ENCODE assay signal across 21 cellular contexts in the genomic region with DNA sequence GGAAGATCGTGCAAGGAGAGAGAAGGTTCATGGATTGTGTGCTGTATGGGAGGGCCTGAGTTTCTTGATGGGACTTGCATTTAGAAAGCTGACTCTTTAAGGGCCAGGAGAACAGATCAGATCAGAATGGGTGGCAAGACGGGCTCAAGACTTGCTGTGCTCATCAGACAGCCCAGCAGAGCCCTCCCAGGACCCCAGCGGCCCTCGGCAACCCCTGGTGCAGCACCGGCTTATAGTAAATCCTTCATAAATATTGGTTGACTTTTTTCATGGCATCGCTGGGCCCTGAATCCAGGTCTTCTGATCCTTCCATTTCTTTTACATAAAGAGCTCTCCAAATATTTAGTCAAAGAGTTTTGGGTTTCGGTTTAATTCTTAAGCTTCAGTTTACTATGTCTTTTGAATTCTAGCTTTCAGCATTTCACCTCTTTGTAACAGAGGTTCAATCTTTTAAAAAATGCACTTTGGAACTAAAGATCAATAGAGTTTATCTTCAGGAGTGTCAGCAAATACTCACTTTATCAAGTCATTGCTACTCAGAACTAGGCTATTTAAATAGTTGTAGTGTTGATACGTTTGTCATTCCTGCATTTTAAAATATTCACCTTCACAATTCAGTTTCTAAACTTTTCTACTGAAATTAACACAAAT.
DNase-seq lines count a peak whose midpoint lies in the region; ATAC-seq and TF ChIP-seq lines count a peak whose summit lies in the region.
"Had no signal": no experiment of that assay in that cellular context is flagged by ENCODE, and none has a peak within 500 bp of the region (broad histone marks: within the 10 kb centered on the region; RNA-seq: fewer than 3 reads in every experiment).

No MANE protein-coding gene starts in this region.

- H3K4me1 ChIP-seq in esophagus muscularis mucosa = no peaks in the 10 kb centered on the region
- H3K4me1 ChIP-seq in right lobe of liver = peaks cover 0 to 22% (median 11%) of the 10 kb centered on the region in 4 donors
- no peaks in the 10 kb centered on the region for H3K4me1 ChIP-seq in testis

- H3K9me3 ChIP-seq in esophagus muscularis mucosa (no peaks in the 10 kb centered on the region), right lobe of liver (no peaks in the 10 kb centered on the region), testis (no peaks in the 10 kb centered on the region)

- intact Hi-C loops in Calu3 (cut with micrococcal nuclease; ENCODE audit: unreplicated experiment) = no loop called here
- intact Hi-C loops in esophagus muscularis mucosa (cut with DNase I) = no loop called here
- intact Hi-C loops in right lobe of liver (cut with DNase I) = no loop called here
- intact Hi-C loops in testis (cut with DNase I; ENCODE audit: low total_unique reads) = no loop called here

- TF ChIP-seq CTCF in Calu3 (IDR thresholded peaks at IDR 0.05; ENCODE audit: unreplicated experiment) (no peak), esophagus muscularis mucosa (IDR thresholded peaks at IDR 0.05) (no peak), right lobe of liver (IDR thresholded peaks at IDR 0.05) (no peak), progenitor cell of endocrine pancreas (IDR thresholded peaks at IDR 0.05; ENCODE audit: unreplicated experiment) (no peak), testis (IDR thresholded peaks at IDR 0.05) (no peak)

- DNase-seq in Calu3 (no peak), esophagus muscularis mucosa (ENCODE audit: extremely low spot score) (peak; percentile 81), right lobe of liver (no peak), progenitor cell of endocrine pancreas (ENCODE audit: low spot score, unreplicated experiment) (no peak), testis (no peak), DMS153 treated with DMSO at 0.1 percent for 48 hours (lab: John Stamatoyannopoulos, UW; ENCODE audit: unreplicated experiment) (no peak), DMS53 (lab: John Stamatoyannopoulos, UW) (no peak), NCI-H1105 (lab: John Stamatoyannopoulos, UW) (no peak)
- DNase-seq: 8988T, EL, GF-D8, KBM-7, NCI-H1092, NCI-H1436 treated with DMSO at 0.1 percent for 48 hours, NCI-H1930, NCI-H510A, NCI-H748 treated with DMSO at 0.1 percent for 48 hours, SHP77 treated with DMSO at 0.1 percent for 48 hours had no signal

- H3K9me3 Mint-ChIP-seq in Calu3 (ENCODE audit: low read depth, unreplicated experiment) (peaks cover 4% of the 10 kb centered on the region), progenitor cell of endocrine pancreas (ENCODE audit: low read depth) (peaks cover 26% of the 10 kb centered on the region)

- H3K27me3 Mint-ChIP-seq in Calu3 (ENCODE audit: unreplicated experiment) = no peaks in the 10 kb centered on the region
- peaks cover 26% of the 10 kb centered on the region for H3K27me3 Mint-ChIP-seq in progenitor cell of endocrine pancreas

- 91% methylated on average over 8 of the region's 8 CpGs for WGBS in esophagus muscularis mucosa
- WGBS in right lobe of liver (ENCODE audit: insufficient coverage, low coverage, low lambda C conversion rate, missing lambda C conversion rate) = 51% methylated on average over 5 of the region's 8 CpGs
- WGBS in testis, 2 donors = 95% methylated on average over 8 of the region's 8 CpGs

- H3K4me3 ChIP-seq in esophagus muscularis mucosa (no peak overlapping the region), right lobe of liver (no peak overlapping the region), testis (no peak overlapping the region)
- H3K4me3 ChIP-seq: SK-N-MC had no signal

- peak overlapping the region; percentile 9 for H3K27ac Mint-ChIP-seq in Calu3 (ENCODE audit: unreplicated experiment)
- H3K27ac Mint-ChIP-seq in progenitor cell of endocrine pancreas = peak overlapping the region; percentile 86
- H3K27ac Mint-ChIP-seq: CD8-positive, alpha-beta T cell had no signal

- no peak for TF ChIP-seq EP300 in esophagus muscularis mucosa (IDR thresholded peaks at IDR 0.05)

- H3K27ac ChIP-seq in esophagus muscularis mucosa (replicated peaks in 1 of 4) (no peak overlapping the region), right lobe of liver (peak overlapping the region in 2 of 3 donors; percentile 59 to 69), testis (no peak overlapping the region)
- H3K27ac ChIP-seq: RWPE1, SK-N-MC had no signal

- peak; percentile 67 to 89 (median 84) for ATAC-seq in right lobe of liver
- ATAC-seq: CD8-positive, alpha-beta T cell had no signal

- CTCF ChIA-PET in Calu3 (lab: Charles Lee) = no interaction called here

- no peak overlapping the region for H3K4me3 Mint-ChIP-seq in Calu3 (ENCODE audit: low read depth, unreplicated experiment)
- H3K4me3 Mint-ChIP-seq in progenitor cell of endocrine pancreas (ENCODE audit: low read depth) = peak overlapping the region; percentile 36
- H3K4me3 Mint-ChIP-seq: CD8-positive, alpha-beta T cell had no signal

- no peaks in the 10 kb centered on the region for H3K36me3 ChIP-seq in esophagus muscularis mucosa
- H3K36me3 ChIP-seq in right lobe of liver = no peaks in the 10 kb centered on the region
- no peaks in the 10 kb centered on the region for H3K36me3 ChIP-seq in testis (ENCODE audit: low read depth, missing control alignments)

- H3K4me1 Mint-ChIP-seq in Calu3 (ENCODE audit: low read depth, unreplicated experiment) (no peaks in the 10 kb centered on the region), progenitor cell of endocrine pancreas (ENCODE audit: low read depth) (peaks cover 19% of the 10 kb centered on the region)

- TF ChIP-seq POLR2A in esophagus muscularis mucosa (IDR thresholded peaks at IDR 0.05; ENCODE audit: low read depth) (no peak), right lobe of liver (IDR thresholded peaks at IDR 0.05) (no peak), testis (IDR thresholded peaks at IDR 0.05) (no peak)

- H3K36me3 Mint-ChIP-seq in Calu3 (ENCODE audit: insufficient read depth, unreplicated experiment) (no peaks in the 10 kb centered on the region), progenitor cell of endocrine pancreas (ENCODE audit: insufficient read depth) (peaks cover 14% of the 10 kb centered on the region)

- no peaks in the 10 kb centered on the region for H3K27me3 ChIP-seq in esophagus muscularis mucosa
- H3K27me3 ChIP-seq in right lobe of liver = no peaks in the 10 kb centered on the region
- H3K27me3 ChIP-seq in testis = no peaks in the 10 kb centered on the region

- no TSS peak for BruUV-seq in Calu3 (replicated peaks; lab: Mats Ljungman, UMichigan)

Comparison
In these comparisons a context has a peak if more than half of its experiments do, and no peak if none do; other contexts are left out.
1. H3K27ac ChIP-seq: peak in right lobe of liver (2 of 3); none in esophagus muscularis mucosa (0 of 4) and testis (0 of 2).